Comparison of ENCODE assay signal across 8 cellular contexts in the genomic region with DNA sequence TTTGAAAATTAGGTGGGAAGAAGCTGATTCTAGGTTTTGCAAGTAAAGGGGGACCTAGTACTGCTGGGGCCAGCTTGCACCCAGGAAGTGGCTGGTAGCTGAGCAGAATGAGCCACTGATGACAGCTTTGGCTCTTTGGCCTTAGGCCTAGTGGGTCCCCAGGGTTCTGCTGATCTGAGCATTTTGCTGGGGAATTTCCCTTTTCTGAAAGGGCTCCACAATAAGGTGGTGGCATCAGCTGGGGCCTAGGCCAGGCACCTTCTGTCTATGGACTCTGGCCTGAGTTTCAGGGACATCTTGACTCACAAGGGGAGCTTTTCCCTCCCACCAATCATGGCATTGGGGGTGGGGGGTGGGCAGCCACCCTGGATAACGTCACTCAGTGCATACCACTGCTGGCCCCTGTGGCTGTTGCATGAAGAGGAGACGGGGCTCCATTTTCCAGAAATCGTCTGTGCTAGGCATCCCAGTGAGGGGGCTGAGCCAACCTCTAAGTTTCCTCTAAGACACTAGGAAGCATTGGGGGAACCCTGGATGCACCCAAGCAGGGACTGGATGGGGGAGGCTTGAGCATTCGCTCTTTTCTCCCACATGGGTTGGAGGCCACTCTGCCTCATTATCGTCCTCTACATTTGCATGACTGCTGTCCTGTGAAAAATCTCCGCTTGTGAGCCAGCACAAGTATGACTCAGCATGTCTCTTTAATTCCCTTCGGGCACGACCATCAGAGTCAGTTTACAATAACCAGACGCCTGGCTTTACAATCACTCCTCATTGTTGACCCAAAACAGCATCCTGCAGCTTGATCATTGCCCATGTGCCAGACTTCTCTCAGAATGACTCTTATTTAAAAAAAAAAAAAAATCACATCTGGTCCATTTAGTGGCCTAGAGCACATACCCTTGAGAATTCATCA.
DNase-seq lines count a peak whose midpoint lies in the region; ATAC-seq and TF ChIP-seq lines count a peak whose summit lies in the region.

No MANE protein-coding gene starts in this region.

- peaks cover 6% of the 10 kb centered on the region in 2 donors for H3K27me3 Mint-ChIP-seq in CD4-positive, alpha-beta memory T cell

- H3F3A ChIP-seq in smooth muscle cell (ENCODE audit: low read depth): peaks cover 8% of the 10 kb centered on the region

- no peaks in the 10 kb centered on the region for H3K36me3 Mint-ChIP-seq in CD4-positive, alpha-beta memory T cell

- H3K4me2 ChIP-seq in smooth muscle cell: peak overlapping the region; percentile 45

- no peak overlapping the region for H3K4me3 ChIP-seq in fibroblast of mammary gland (ENCODE audit: control insufficient read depth, low read depth, low read length)
- no peak overlapping the region for H3K4me3 ChIP-seq in smooth muscle cell
- no peak overlapping the region for H3K4me3 ChIP-seq in CD4-positive, alpha-beta memory T cell (ENCODE audit: low read length in 2 of 2)

- H3K27me3 ChIP-seq in smooth muscle cell (ENCODE audit: low read depth): no peaks in the 10 kb centered on the region
- H3K27me3 ChIP-seq in CD4-positive, alpha-beta memory T cell (ENCODE audit: insufficient read depth, low read length): no peaks in the 10 kb centered on the region

- peak; percentile 71 for ATAC-seq in GM21529 (IDR thresholded peaks at IDR 0.05; ENCODE audit: unreplicated experiment)
- ATAC-seq in HG03139 (IDR thresholded peaks at IDR 0.05; ENCODE audit: unreplicated experiment): no peak

- H3K79me2 ChIP-seq in smooth muscle cell (ENCODE audit: low read depth): no peaks in the 10 kb centered on the region

- peak overlapping the region; percentile 61 for H3K27ac ChIP-seq in smooth muscle cell (ENCODE audit: low read depth)
- no peak overlapping the region for H3K27ac ChIP-seq in CD4-positive, alpha-beta memory T cell (ENCODE audit: low read depth, low read length)

- H2AFZ ChIP-seq in smooth muscle cell (ENCODE audit: low read depth): no peak overlapping the region

- peaks cover 0 to 4% (median under 1%) of the 10 kb centered on the region in 8 donors for H3K9me3 Mint-ChIP-seq in CD4-positive, alpha-beta memory T cell

- CTCF ChIA-PET in CD4-positive, alpha-beta memory T cell (lab: Charles Lee; ENCODE audit: partially characterized antibody): interaction anchor here (1.6 kb wide), 1 partner anchor 9 kb away, joined by 3 read pairs; no protein-coding TSS in a partner anchor

- intact Hi-C loops in CD4-positive, alpha-beta memory T cell (cut with micrococcal nuclease): no loop called here

- H3K4me3 Mint-ChIP-seq in CD4-positive, alpha-beta memory T cell: no peak overlapping the region

- no peaks in the 10 kb centered on the region for H3K36me3 ChIP-seq in smooth muscle cell (ENCODE audit: low read depth)
- no peaks in the 10 kb centered on the region for H3K36me3 ChIP-seq in CD4-positive, alpha-beta memory T cell (ENCODE audit: insufficient read depth, low read length)

- H3K27ac Mint-ChIP-seq in CD4-positive, alpha-beta memory T cell: no peak overlapping the region

- POLR2A ChIA-PET in CD4-positive, alpha-beta memory T cell (lab: Charles Lee; ENCODE audit: partially characterized antibody): no interaction called here

- TF ChIP-seq CTCF in fibroblast of mammary gland (conservative IDR thresholded peaks at IDR 0.05; ENCODE audit: control insufficient read depth, insufficient read depth, low read depth, low read length) (no peak), smooth muscle cell (IDR thresholded peaks at IDR 0.05; ENCODE audit: borderline replicate concordance, insufficient read depth, poor library complexity, severe bottlenecking) (no peak)

- no peaks in the 10 kb centered on the region for H4K20me1 ChIP-seq in smooth muscle cell (ENCODE audit: low read depth)

- H3K9ac ChIP-seq in smooth muscle cell (ENCODE audit: low read depth): no peak overlapping the region

- no peaks in the 10 kb centered on the region for H3K4me1 ChIP-seq in smooth muscle cell (ENCODE audit: low read depth)
- no peaks in the 10 kb centered on the region for H3K4me1 ChIP-seq in CD4-positive, alpha-beta memory T cell (ENCODE audit: insufficient read depth, low read length)

- 10% methylated on average over 9 of the region's 9 CpGs for WGBS in smooth muscle cell (ENCODE audit: low lambda C conversion rate)

- no peaks in the 10 kb centered on the region for H3K9me3 ChIP-seq in smooth muscle cell (replicated peaks; ENCODE audit: low read depth)
- H3K9me3 ChIP-seq in CD4-positive, alpha-beta memory T cell (ENCODE audit: control insufficient read depth in 1 of 2, low read length in 2 of 2): no peaks in the 10 kb centered on the region

- H3K4me1 Mint-ChIP-seq in CD4-positive, alpha-beta memory T cell: no peaks in the 10 kb centered on the region

- DNase-seq in AG08395 (ENCODE audit: low spot score) (peak; percentile 90), NCI-H2227 (lab: John Stamatoyannopoulos, UW; ENCODE audit: unreplicated experiment) (peak; percentile 25), fibroblast of mammary gland (ENCODE audit: low read depth) (peak; percentile 97), smooth muscle cell (lab: John Stamatoyannopoulos, UW; ENCODE audit: unreplicated experiment) (peak; percentile 21), SIG-M5 (lab: John Stamatoyannopoulos, UW) (no peak)
- no peak for DNase-seq in CD4-positive, alpha-beta memory T cell

Comparison
In these comparisons a context has a peak if more than half of its experiments do, and no peak if none do; other contexts are left out.
1. DNase-seq: peak in AG08395 (single experiment), NCI-H2227 (single experiment), fibroblast of mammary gland (single experiment) and smooth muscle cell (single experiment); none in CD4-positive, alpha-beta memory T cell (0 of 5) and SIG-M5 (single experiment).